In the genomic region with DNA sequence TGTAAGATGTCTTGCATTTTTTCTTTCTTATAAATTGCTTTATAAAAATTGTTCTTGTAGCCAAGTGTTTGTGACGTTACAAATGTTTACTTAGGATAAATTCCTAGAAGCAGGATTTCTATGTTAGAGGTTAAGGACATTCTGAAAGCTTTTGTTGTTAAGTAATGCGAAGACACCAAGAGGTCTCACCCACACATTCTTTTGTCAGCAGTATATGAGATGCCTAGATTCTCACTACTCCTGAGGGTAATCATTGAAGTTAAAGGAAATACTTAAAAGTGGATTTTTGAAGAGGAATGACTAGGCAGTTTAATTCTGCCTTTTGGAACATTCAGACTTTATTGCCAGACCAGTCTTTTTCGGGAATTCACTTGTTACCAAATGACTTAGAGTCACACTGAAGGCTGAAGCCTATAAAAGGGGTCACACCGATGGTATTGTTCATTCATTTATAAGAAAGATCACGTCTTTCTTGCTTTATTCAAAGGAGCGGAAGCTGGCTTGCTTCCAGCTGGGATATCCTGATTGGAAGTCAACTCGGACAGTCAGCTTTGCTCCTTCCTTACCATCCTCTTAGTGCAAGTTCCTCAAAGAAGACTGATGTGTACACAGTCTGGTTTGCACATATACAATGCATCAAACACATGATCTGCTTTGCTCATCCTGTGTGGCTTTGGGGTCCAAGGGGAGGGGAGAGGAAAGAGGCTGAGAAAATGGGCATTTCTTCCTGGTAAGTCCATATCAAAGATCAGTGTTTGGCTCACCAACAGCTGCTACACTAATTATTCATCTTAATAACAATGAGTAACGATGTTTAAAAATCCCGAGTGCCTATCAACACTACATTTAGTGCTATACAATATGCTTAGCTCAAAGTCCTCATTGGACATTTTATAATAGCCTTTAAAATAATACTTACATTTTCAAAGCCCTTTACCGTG, we compare ENCODE assay signal across 13 cellular contexts.
DNase-seq lines count a peak whose midpoint lies in the region; ATAC-seq and TF ChIP-seq lines count a peak whose summit lies in the region.
"Had no signal": no experiment of that assay in that cellular context is flagged by ENCODE, and none has a peak within 500 bp of the region (broad histone marks: within the 10 kb centered on the region; RNA-seq: fewer than 3 reads in every experiment).

No MANE protein-coding gene starts in this region.

- H3K27me3 Mint-ChIP-seq in activated naive CD8-positive, alpha-beta T cell treated with anti-CD3 and anti-CD28 coated beads, Interleukin-2, amount 50 U/mL, for 24 hours: no peaks in the 10 kb centered on the region

- H3K9me3 Mint-ChIP-seq in activated naive CD8-positive, alpha-beta T cell treated with anti-CD3 and anti-CD28 coated beads, Interleukin-2, amount 50 U/mL, for 24 hours: no peaks in the 10 kb centered on the region
- H3K9me3 Mint-ChIP-seq: activated CD4-positive, alpha-beta T cell treated with anti-CD3 and anti-CD28 coated beads, Interleukin-2, amount 10 ng/mL, durations not matched to agents 7 days and 5 days; activated naive CD4-positive, alpha-beta T cell treated with anti-CD3 and anti-CD28 coated beads, Interleukin-2, amount 50 U/mL, for 72 hours had no signal

- H3K9me2 ChIP-seq in OCI-LY7 (ENCODE audit: insufficient read depth, low read length): no peaks in the 10 kb centered on the region

- DNase-seq in OCI-LY7 (ENCODE audit: low spot score): peak; percentile 45
- DNase-seq in esophagus squamous epithelium (lab: John Stamatoyannopoulos, UW): no peak
- DNase-seq in osteoblast (ENCODE audit: insufficient read length, low spot score, missing footprints): no peak
- no peak for DNase-seq in activated CD4-positive, alpha-beta T cell treated with anti-CD3 and anti-CD28 coated beads for 4 hours
- no peak for DNase-seq in BE2C
- no peak for DNase-seq in T-helper 9 cell
- no peak for DNase-seq in activated naive CD8-positive, alpha-beta T cell treated with anti-CD3 and anti-CD28 coated beads, Interleukin-2, amount 50 U/mL, for 24 hours
- DNase-seq: activated CD4-positive, alpha-beta T cell treated with anti-CD3 and anti-CD28 coated beads, Interleukin-2, amount 10 ng/mL, durations not matched to agents 7 days and 5 days; NCI-H2081 treated with DMSO at 0.1 percent for 48 hours; spleen had no signal

- H3K4me3 ChIP-seq in BLaER1 (no peak overlapping the region), OCI-LY7 (ENCODE audit: low read depth, low read length, poor library complexity, severe bottlenecking) (peak overlapping the region; percentile 7), esophagus squamous epithelium (no peak overlapping the region), osteoblast (ENCODE audit: insufficient read depth, low read length) (no peak overlapping the region), BE2C (ENCODE audit: low read depth, low read length) (no peak overlapping the region)
- H3K4me3 ChIP-seq: lung, spleen had no signal

- TF ChIP-seq CTCF in OCI-LY7 (conservative IDR thresholded peaks at IDR 0.05; ENCODE audit: low read length) (no peak), esophagus squamous epithelium (IDR thresholded peaks at IDR 0.05) (no peak), osteoblast (IDR thresholded peaks at IDR 0.05; ENCODE audit: extremely low read depth, low read depth, low read length) (no peak), BE2C (IDR thresholded peaks at IDR 0.05; ENCODE audit: low read depth, low read length) (no peak)

- H2AFZ ChIP-seq in OCI-LY7 (ENCODE audit: low read length) (peak overlapping the region; percentile 80; the same call in 1 of the 2 replicates), osteoblast (ENCODE audit: low read length) (no peak overlapping the region)

- H3K4me1 ChIP-seq in BLaER1 (peaks cover 98% of the 10 kb centered on the region), OCI-LY7 (ENCODE audit: insufficient read depth, low read length, poor library complexity, severe bottlenecking) (peaks cover 94% of the 10 kb centered on the region), esophagus squamous epithelium (peaks cover 1 to 21% (median 19%) of the 10 kb centered on the region in 3 donors), osteoblast (ENCODE audit: insufficient read depth, low read length) (peaks cover 24% of the 10 kb centered on the region), BE2C (no peaks in the 10 kb centered on the region)

- H3K79me2 ChIP-seq in OCI-LY7 (ENCODE audit: insufficient read depth, low read depth, low read length) (no peaks in the 10 kb centered on the region), osteoblast (ENCODE audit: insufficient read depth, low read length) (no peaks in the 10 kb centered on the region)

- TF ChIP-seq POLR2A in esophagus squamous epithelium (IDR thresholded peaks at IDR 0.05): no peak

- peak overlapping the region; percentile 89 for H3K27ac ChIP-seq in BLaER1
- H3K27ac ChIP-seq in OCI-LY7 (ENCODE audit: low read depth, low read length, poor library complexity, severe bottlenecking): peak overlapping the region; percentile 94
- H3K27ac ChIP-seq in esophagus squamous epithelium: peak overlapping the region in 3 of 4 donors; percentile 0 to 59 (median 40)
- H3K27ac ChIP-seq in osteoblast (ENCODE audit: low read depth, low read length): peak overlapping the region; percentile 56

- H3K9me3 ChIP-seq in BLaER1 (peaks cover 10% of the 10 kb centered on the region; the same call in 1 of the 2 replicates), OCI-LY7 (ENCODE audit: low read length) (no peaks in the 10 kb centered on the region), esophagus squamous epithelium (no peaks in the 10 kb centered on the region), osteoblast (ENCODE audit: low read depth, low read length) (no peaks in the 10 kb centered on the region), BE2C (no peaks in the 10 kb centered on the region)
- H3K9me3 ChIP-seq: spleen had no signal

- H3K4me2 ChIP-seq in BLaER1 (peak overlapping the region; percentile 78), OCI-LY7 (ENCODE audit: low read length) (peak overlapping the region; percentile 47), osteoblast (ENCODE audit: insufficient read depth, low read length) (peak overlapping the region; percentile 58)

- H3K27ac Mint-ChIP-seq in activated naive CD8-positive, alpha-beta T cell treated with anti-CD3 and anti-CD28 coated beads, Interleukin-2, amount 50 U/mL, for 24 hours: no peak overlapping the region
- H3K27ac Mint-ChIP-seq: activated CD4-positive, alpha-beta T cell treated with anti-CD3 and anti-CD28 coated beads, Interleukin-2, amount 10 ng/mL, durations not matched to agents 7 days and 5 days; activated naive CD4-positive, alpha-beta T cell treated with anti-CD3 and anti-CD28 coated beads, Interleukin-2, amount 50 U/mL, for 72 hours had no signal

- H3K4me3 Mint-ChIP-seq in activated naive CD8-positive, alpha-beta T cell treated with anti-CD3 and anti-CD28 coated beads, Interleukin-2, amount 50 U/mL, for 24 hours: no peak overlapping the region
- H3K4me3 Mint-ChIP-seq: activated CD4-positive, alpha-beta T cell treated with anti-CD3 and anti-CD28 coated beads, Interleukin-2, amount 10 ng/mL, durations not matched to agents 7 days and 5 days had no signal

- intact Hi-C loops in OCI-LY7 (cut with micrococcal nuclease; ENCODE audit: unreplicated experiment): loop anchor here (5.0 kb wide), 1 partner anchor 1392 kb away; no protein-coding TSS in a partner anchor
- intact Hi-C loops in esophagus squamous epithelium (cut with DNase I): no loop called here

- no peaks in the 10 kb centered on the region for H3K27me3 ChIP-seq in BLaER1
- no peaks in the 10 kb centered on the region for H3K27me3 ChIP-seq in esophagus squamous epithelium
- no peaks in the 10 kb centered on the region for H3K27me3 ChIP-seq in osteoblast (ENCODE audit: insufficient read depth, low read length)
- H3K27me3 ChIP-seq in BE2C: peaks cover 8% of the 10 kb centered on the region; the same call in 1 of the 2 replicates
- H3K27me3 ChIP-seq: spleen had no signal

- peak overlapping the region; percentile 26; the same call in 1 of the 2 replicates for H3K9ac ChIP-seq in BLaER1

- BruUV-seq in OCI-LY7 (replicated peaks; lab: Mats Ljungman, UMichigan): TSS peak; percentile 6

- WGBS in esophagus squamous epithelium, 2 donors: 44 to 52% methylated on average over 10 of the region's 10 CpGs

- CTCF ChIA-PET in OCI-LY7 (lab: Charles Lee; ENCODE audit: unreplicated experiment): interaction anchor here (1.0 to 1.6 kb wide), 2 partner anchors 32 to 33 kb away, joined by 4 to 5 read pairs; no protein-coding TSS in a partner anchor

- peaks cover 9% of the 10 kb centered on the region for H3K4me1 Mint-ChIP-seq in activated naive CD8-positive, alpha-beta T cell treated with anti-CD3 and anti-CD28 coated beads, Interleukin-2, amount 50 U/mL, for 24 hours
- H3K4me1 Mint-ChIP-seq: activated CD4-positive, alpha-beta T cell treated with anti-CD3 and anti-CD28 coated beads, Interleukin-2, amount 10 ng/mL, durations not matched to agents 7 days and 5 days had no signal

- no peaks in the 10 kb centered on the region for H3K36me3 ChIP-seq in BLaER1
- H3K36me3 ChIP-seq in OCI-LY7 (ENCODE audit: insufficient read depth, low read length): no peaks in the 10 kb centered on the region
- no peaks in the 10 kb centered on the region for H3K36me3 ChIP-seq in esophagus squamous epithelium
- no peaks in the 10 kb centered on the region for H3K36me3 ChIP-seq in osteoblast (ENCODE audit: insufficient read depth, low read length)
- no peaks in the 10 kb centered on the region for H3K36me3 ChIP-seq in BE2C
- H3K36me3 ChIP-seq: spleen had no signal

- H4K20me1 ChIP-seq in BLaER1 (no peaks in the 10 kb centered on the region), OCI-LY7 (ENCODE audit: insufficient read depth, low read length) (no peaks in the 10 kb centered on the region), osteoblast (ENCODE audit: insufficient read depth, low read length) (no peaks in the 10 kb centered on the region)

- no peak for ATAC-seq in activated naive CD8-positive, alpha-beta T cell treated with anti-CD3 and anti-CD28 coated beads, Interleukin-2, amount 50 U/mL, for 24 hours
- ATAC-seq: activated naive CD4-positive, alpha-beta T cell treated with anti-CD3 and anti-CD28 coated beads, Interleukin-2, amount 50 U/mL, for 72 hours had no signal

- no peaks in the 10 kb centered on the region for H3K36me3 Mint-ChIP-seq in activated naive CD8-positive, alpha-beta T cell treated with anti-CD3 and anti-CD28 coated beads, Interleukin-2, amount 50 U/mL, for 24 hours (ENCODE audit: low read depth)
- H3K36me3 Mint-ChIP-seq: activated naive CD4-positive, alpha-beta T cell treated with anti-CD3 and anti-CD28 coated beads, Interleukin-2, amount 50 U/mL, for 72 hours had no signal

- POLR2A ChIA-PET in OCI-LY7 (lab: Charles Lee): interaction anchor here (0.6 to 8.3 kb wide), 9 partner anchors 9 to 394 kb away, joined by 3 to 67 read pairs (median 4); a partner anchor contains a TSS

Comparison
In these comparisons a context has a peak if more than half of its experiments do, and no peak if none do; other contexts are left out.
1. H3K27ac ChIP-seq: peak in every context shown above with its lines; median percentile 94 in OCI-LY7; 89 in BLaER1; 56 in osteoblast; 40 in esophagus squamous epithelium.